In genomic region chr7:151556592-151556991, GRCh38 we compare ENCODE assay signal across 8 cellular contexts.
"Had no signal": no experiment of that assay in that cellular context is flagged by ENCODE, and none has a peak within 500 bp of the region (broad histone marks: within the 10 kb centered on the region; RNA-seq: fewer than 3 reads in every experiment).

No MANE protein-coding gene starts in this region.

- H3K9me3 ChIP-seq: HAP-1 had no signal

- H3K4me1 ChIP-seq: HAP-1 had no signal

- H2AFZ ChIP-seq: GM23248 had no signal

- H3K9me3 Mint-ChIP-seq: HFFc6, IgD-negative memory B cell had no signal

- H3K4me3 Mint-ChIP-seq: HFFc6, IgD-negative memory B cell had no signal

- ATAC-seq: HCT116 had no signal

- H3K4me3 ChIP-seq: GM23248, HAP-1 had no signal

- H3K36me3 ChIP-seq: HAP-1 had no signal

- H3K27me3 Mint-ChIP-seq: IgD-negative memory B cell had no signal

- H3K27ac ChIP-seq: GM23248 had no signal

- H3K27ac Mint-ChIP-seq: HFFc6 had no signal

- H3K9ac ChIP-seq: GM23248 had no signal

- DNase-seq: GM23248, GOT3, H7, HFFc6, KBM-7 had no signal
